ENCODE assay signal across 8 cellular contexts in genomic region chr6:30618270-30618787, GRCh38. TPM values are rescaled to one million over a fixed set of nuclear protein-coding genes. Genes with fewer than 3 reads are reported as not detected.
DNase-seq lines count a peak whose midpoint lies in the region; ATAC-seq and TF ChIP-seq lines count a peak whose summit lies in the region.

No MANE protein-coding gene starts in this region.

- no peaks in the 10 kb centered on the region for H3K27me3 Mint-ChIP-seq in activated naive CD4-positive, alpha-beta T cell treated with anti-CD3 and anti-CD28 coated beads for 36 hours (ENCODE audit: low read depth)

- CTCF ChIA-PET in activated naive CD4-positive, alpha-beta T cell treated with anti-CD3 and anti-CD28 coated beads for 36 hours (lab: Charles Lee): interaction anchor here (0.6 to 1.7 kb wide), 9 partner anchors 21 to 1876 kb away, joined by 3 to 7 read pairs (median 4); partner anchors contain the start of gene TUBB

- ATAC-seq in left lung (no peak), GM21723 (IDR thresholded peaks at IDR 0.05; ENCODE audit: unreplicated experiment) (no peak)

- H3K9me3 Mint-ChIP-seq in activated naive CD4-positive, alpha-beta T cell treated with anti-CD3 and anti-CD28 coated beads for 36 hours: no peaks in the 10 kb centered on the region

- TF ChIP-seq EP300 in tibial nerve (IDR thresholded peaks at IDR 0.05): no peak

- TF ChIP-seq CTCF in left lung (IDR thresholded peaks at IDR 0.05) (no peak), tibial nerve (IDR thresholded peaks at IDR 0.05) (no peak)

- H3K9me3 ChIP-seq in adipocyte (ENCODE audit: control insufficient read depth, low read length) (no peaks in the 10 kb centered on the region), left lung (no peaks in the 10 kb centered on the region), tibial nerve (no peaks in the 10 kb centered on the region)

- intact Hi-C loops in activated naive CD4-positive, alpha-beta T cell treated with anti-CD3 and anti-CD28 coated beads for 36 hours (cut with micrococcal nuclease): loop anchor here (5.0 to 10.0 kb wide), 4 partner anchors 124 to 924 kb away; partner anchors contain the start of genes DDX39B, FLOT1, IER3 and POLR1H
- intact Hi-C loops in left lung (cut with DNase I): no loop called here

- H3K27me3 ChIP-seq in adipocyte (replicated peaks; ENCODE audit: control insufficient read depth, insufficient read depth, low read length) (no peaks in the 10 kb centered on the region), left lung (no peaks in the 10 kb centered on the region), tibial nerve (no peaks in the 10 kb centered on the region)

- H3K36me3 ChIP-seq in adipocyte (ENCODE audit: control insufficient read depth, insufficient read depth, low read length, severe bottlenecking): peaks cover 48% of the 10 kb centered on the region
- H3K36me3 ChIP-seq in left lung: peaks cover 0 to 59% of the 10 kb centered on the region in 2 donors
- peaks cover 8 to 57% (median 29%) of the 10 kb centered on the region in 3 donors for H3K36me3 ChIP-seq in tibial nerve

- H3K9ac ChIP-seq in adipocyte (ENCODE audit: low read length): peak overlapping the region; percentile 98

- H3K4me3 Mint-ChIP-seq in activated naive CD4-positive, alpha-beta T cell treated with anti-CD3 and anti-CD28 coated beads for 36 hours: peak overlapping the region; percentile 87

- H3K27ac ChIP-seq in left lung: peak overlapping the region; percentile 96
- peak overlapping the region; percentile 91 to 99 (median 94) for H3K27ac ChIP-seq in tibial nerve

- H3K4me3 ChIP-seq in adipocyte (ENCODE audit: low read length) (peak overlapping the region; percentile 95), left lung (peak overlapping the region; percentile 50 to 81), tibial nerve (peak overlapping the region; percentile 57 to 94 (median 72))

- no peak for TF ChIP-seq POLR2A in tibial nerve (IDR thresholded peaks at IDR 0.05)

- peaks cover 28% of the 10 kb centered on the region for H3K4me1 Mint-ChIP-seq in activated naive CD4-positive, alpha-beta T cell treated with anti-CD3 and anti-CD28 coated beads for 36 hours (ENCODE audit: low read depth)

- DNase-seq in activated naive CD4-positive, alpha-beta T cell treated with anti-CD3 and anti-CD28 coated beads for 36 hours: no peak
- no peak for DNase-seq in activated naive CD4-positive, alpha-beta T cell (lab: John Stamatoyannopoulos, UW)
- DNase-seq in adipocyte (ENCODE audit: low read depth): no peak
- no peak for DNase-seq in left lung
- no peak for DNase-seq in tibial nerve (ENCODE audit: low spot score in 2 of 2)
- DNase-seq in hippocampal formation (lab: John Stamatoyannopoulos, UW): no peak
- DNase-seq in globus pallidus (ENCODE audit: low spot score): no peak

- 21 to 22% methylated on average over 8 of the region's 8 CpGs for WGBS in tibial nerve, 2 donors

- H3K36me3 Mint-ChIP-seq in activated naive CD4-positive, alpha-beta T cell treated with anti-CD3 and anti-CD28 coated beads for 36 hours (ENCODE audit: low read depth): peaks cover 64% of the 10 kb centered on the region

- H3K4me1 ChIP-seq in adipocyte (ENCODE audit: control insufficient read depth, insufficient read depth, low read length) (peaks cover 22% of the 10 kb centered on the region), left lung (peaks cover 24 to 28% of the 10 kb centered on the region in 2 donors), tibial nerve (peaks cover 0 to 34% (median 21%) of the 10 kb centered on the region in 4 donors)

- peak overlapping the region; percentile 95 for H3K27ac Mint-ChIP-seq in activated naive CD4-positive, alpha-beta T cell treated with anti-CD3 and anti-CD28 coated beads for 36 hours

RNA-seq across cellular contexts. Expression of gene MRPS18B, which starts 0.7 kb away (rescaled TPM):
- 100 to 1,000 TPM; 118 to 120 TPM for total RNA-seq in activated naive CD4-positive, alpha-beta T cell treated with anti-CD3 and anti-CD28 coated beads for 36 hours
- total RNA-seq in left lung (10 to 100 TPM; 36.6 to 54.7 TPM), tibial nerve (10 to 100 TPM; 36.9 to 67.7 (median 50.3) TPM)

RNA-seq across cellular contexts. Expression of gene PPP1R10, which starts 1.3 kb away (rescaled TPM):
- total RNA-seq in activated naive CD4-positive, alpha-beta T cell treated with anti-CD3 and anti-CD28 coated beads for 36 hours: 10 to 100 TPM; 47.1 to 49.1 TPM
- total RNA-seq in left lung: 10 to 100 TPM; 44.9 to 71.1 TPM
- 10 to 100 TPM; 29.4 to 48.6 (median 39.3) TPM for total RNA-seq in tibial nerve

RNA-seq across cellular contexts. Expression of gene ATAT1, which starts 8.3 kb away (rescaled TPM):
- 1 to 10 TPM; 6.9 to 7.5 TPM for total RNA-seq in activated naive CD4-positive, alpha-beta T cell treated with anti-CD3 and anti-CD28 coated beads for 36 hours
- total RNA-seq in left lung (10 to 100 TPM in 1 of 2 donors, 1 to 10 TPM in 1; 8.6 to 10.6 TPM), tibial nerve (10 to 100 TPM in 1 of 4 donors, 1 to 10 TPM in 3; 5.5 to 18.0 (median 7.7) TPM)

RNA-seq across cellular contexts. Expression of gene C6orf136, which starts 28.6 kb away (rescaled TPM):
- total RNA-seq in activated naive CD4-positive, alpha-beta T cell treated with anti-CD3 and anti-CD28 coated beads for 36 hours: 10 to 100 TPM; 33.6 TPM
- total RNA-seq in left lung (10 to 100 TPM; 15.2 to 16.4 TPM), tibial nerve (10 to 100 TPM; 13.5 to 21.4 (median 20.7) TPM)

RNA-seq across cellular contexts. Expression of gene ABCF1, which starts 47.1 kb away (rescaled TPM):
- total RNA-seq in activated naive CD4-positive, alpha-beta T cell treated with anti-CD3 and anti-CD28 coated beads for 36 hours: 10 to 100 TPM; 79.5 to 82.7 TPM
- total RNA-seq in left lung (10 to 100 TPM; 37.9 to 47.6 TPM), tibial nerve (10 to 100 TPM; 31.4 to 64.5 (median 36.9) TPM)
